ENCODE assay signal across 8 cellular contexts in genomic region chr16:1054660-1055556, GRCh38. TPM values are rescaled to one million over a fixed set of nuclear protein-coding genes. Genes with fewer than 3 reads are reported as not detected.
A peak's percentile ranks its signal among the peaks of the same experiment; 100 is the strongest.
DNase-seq lines count a peak whose midpoint lies in the region; ATAC-seq and TF ChIP-seq lines count a peak whose summit lies in the region.

No MANE protein-coding gene starts in this region.

- no peaks in the 10 kb centered on the region for H3K9me3 Mint-ChIP-seq in activated T-helper 17 cell treated with anti-CD3 and anti-CD28 coated beads, Interleukin-2, amount 50 U/mL, for 72 hours

- peaks cover 4% of the 10 kb centered on the region for H3K27me3 Mint-ChIP-seq in activated T-helper 17 cell treated with anti-CD3 and anti-CD28 coated beads, Interleukin-2, amount 50 U/mL, for 72 hours

- TF ChIP-seq CTCF in LNCaP clone FGC (IDR thresholded peaks at IDR 0.05; ENCODE audit: control insufficient read depth, extremely low read depth, insufficient read depth) (peak; percentile 92), prostate gland (IDR thresholded peaks at IDR 0.05) (peak; percentile 44 to 92 (median 87))

- peaks cover 3% of the 10 kb centered on the region for H3K4me1 ChIP-seq in prostate gland (replicated peaks)

- peak; percentile 59 for ATAC-seq in activated T-helper 17 cell treated with anti-CD3 and anti-CD28 coated beads, Interleukin-2, amount 50 U/mL, for 72 hours (replicated peaks)
- ATAC-seq in GM18873 (IDR thresholded peaks at IDR 0.05; ENCODE audit: low FRiP score, unreplicated experiment), result no peak
- ATAC-seq in HG03521 (IDR thresholded peaks at IDR 0.05; ENCODE audit: unreplicated experiment), result no peak

- H3K36me3 Mint-ChIP-seq in activated T-helper 17 cell treated with anti-CD3 and anti-CD28 coated beads, Interleukin-2, amount 50 U/mL, for 72 hours (ENCODE audit: low read depth), result no peaks in the 10 kb centered on the region

- TF ChIP-seq POLR2A in prostate gland (IDR thresholded peaks at IDR 0.05), result no peak

- no peaks in the 10 kb centered on the region for H3K9me3 ChIP-seq in prostate gland

- intact Hi-C loops in prostate gland (cut with DNase I), result loop anchor here (5.0 kb wide), 1 partner anchor 343 kb away; no protein-coding TSS in a partner anchor

- H3K4me1 Mint-ChIP-seq in activated T-helper 17 cell treated with anti-CD3 and anti-CD28 coated beads, Interleukin-2, amount 50 U/mL, for 72 hours, result no peaks in the 10 kb centered on the region

- H3K36me3 ChIP-seq in prostate gland, result no peaks in the 10 kb centered on the region

- in situ Hi-C loops in G401 (cut with HindIII; ENCODE audit: low sequenced_read_pairs), result no loop called here

- no peak overlapping the region for H3K4me3 Mint-ChIP-seq in activated T-helper 17 cell treated with anti-CD3 and anti-CD28 coated beads, Interleukin-2, amount 50 U/mL, for 72 hours

- no peaks in the 10 kb centered on the region for H3K27me3 ChIP-seq in prostate gland (replicated peaks; ENCODE audit: insufficient read depth)

- 18% methylated on average over 34 of the region's 34 CpGs for WGBS in prostate gland

- no peak overlapping the region for H3K27ac Mint-ChIP-seq in activated T-helper 17 cell treated with anti-CD3 and anti-CD28 coated beads, Interleukin-2, amount 50 U/mL, for 72 hours

- H3K4me3 ChIP-seq in LNCaP clone FGC (ENCODE audit: low read depth, low read length) (no peak overlapping the region), prostate gland (no peak overlapping the region)

- no peak overlapping the region for H3K27ac ChIP-seq in prostate gland

- DNase-seq in G401 (ENCODE audit: low spot score) (peak; percentile 44), LNCaP clone FGC (ENCODE audit: low read depth) (peak; percentile 4), globus pallidus (ENCODE audit: low spot score) (peak; percentile 75), prostate gland (ENCODE audit: low spot score) (peak; percentile 35), kidney glomerular epithelial cell (lab: John Stamatoyannopoulos, UW) (no peak)

RNA-seq across cellular contexts. Expression of gene SSTR5, which starts 17.6 kb away (rescaled TPM):
- not detected in 2 replicates for total RNA-seq in G401 (2014; rRNA removed; shearing (Covaris generic))
- not detected for total RNA-seq in activated T-helper 17 cell treated with anti-CD3 and anti-CD28 coated beads, Interleukin-2, amount 50 U/mL, for 72 hours
- total RNA-seq in prostate gland, result 1 to 10 TPM; 1.1 to 1.8 TPM

RNA-seq across cellular contexts. Expression of gene C1QTNF8, which starts 41.1 kb away (rescaled TPM):
- total RNA-seq in G401 (2014; rRNA removed; shearing (Covaris generic)), result 1.5 and 2.6 TPM in 2 replicates
- total RNA-seq in activated T-helper 17 cell treated with anti-CD3 and anti-CD28 coated beads, Interleukin-2, amount 50 U/mL, for 72 hours, result not detected
- total RNA-seq in prostate gland, result under 1 TPM in 1 of 2 donors, not detected in 1; 0.34 TPM
